In genomic region chr12:63362166-63362565, GRCh38 we compare ENCODE assay signal across 22 cellular contexts.
"Had no signal": no experiment of that assay in that cellular context is flagged by ENCODE, and none has a peak within 500 bp of the region (broad histone marks: within the 10 kb centered on the region; RNA-seq: fewer than 3 reads in every experiment).

No MANE protein-coding gene starts in this region.

- H3K4me1 ChIP-seq: colonic mucosa, esophagus squamous epithelium, gastroesophageal sphincter, heart left ventricle, left ventricle myocardium inferior, lower lobe of right lung had no signal

- H3K36me3 ChIP-seq: colonic mucosa, esophagus squamous epithelium, gastroesophageal sphincter, heart left ventricle, left ventricle myocardium inferior, lower lobe of right lung had no signal

- H3K27ac ChIP-seq: colonic mucosa, epithelial cell of prostate, esophagus squamous epithelium, gastroesophageal sphincter, heart left ventricle, hepatocyte, left ventricle myocardium inferior, lower lobe of right lung had no signal

- H3K27me3 ChIP-seq: colonic mucosa, esophagus squamous epithelium, gastroesophageal sphincter, heart left ventricle, hepatocyte had no signal

- H3K4me3 ChIP-seq: colonic mucosa, esophagus squamous epithelium, gastroesophageal sphincter, heart left ventricle, hepatocyte, left ventricle myocardium inferior, lower lobe of right lung, mucosa of descending colon had no signal

- DNase-seq: colonic mucosa; cortex of kidney; effector CD8-positive, alpha-beta T cell; effector memory CD8-positive, alpha-beta T cell; endodermal cell; erythroblast; esophagus squamous epithelium; heart left ventricle; hypothalamus; immature natural killer cell; islet precursor cell; kidney; left colon; left ventricle myocardium inferior; lower lobe of right lung; mesenchymal stem cell; mucosa of descending colon; naive B cell; naive thymus-derived CD8-positive, alpha-beta T cell had no signal

- H3K9me3 ChIP-seq: colonic mucosa, esophagus squamous epithelium, lower lobe of right lung, mucosa of descending colon had no signal
